In genomic region chr2:69535739-69536374, GRCh38 we compare ENCODE assay signal across 10 cellular contexts.
A peak's percentile ranks its signal among the peaks of the same experiment; 100 is the strongest.
DNase-seq lines count a peak whose midpoint lies in the region; ATAC-seq and TF ChIP-seq lines count a peak whose summit lies in the region.
"Had no signal": no experiment of that assay in that cellular context is flagged by ENCODE, and none has a peak within 500 bp of the region (broad histone marks: within the 10 kb centered on the region; RNA-seq: fewer than 3 reads in every experiment).

No MANE protein-coding gene starts in this region.

- H3K36me3 ChIP-seq in mammary epithelial cell (ENCODE audit: insufficient read depth, low read length), result peaks cover 6% of the 10 kb centered on the region
- peaks cover 16% of the 10 kb centered on the region for H3K36me3 ChIP-seq in upper lobe of right lung

- H3K9me3 ChIP-seq in mammary epithelial cell (replicated peaks; ENCODE audit: insufficient read depth, low read length), result no peaks in the 10 kb centered on the region
- peaks cover 6% of the 10 kb centered on the region for H3K9me3 ChIP-seq in upper lobe of right lung
- H3K9me3 ChIP-seq: vagina had no signal

- peaks cover 7% of the 10 kb centered on the region for H3K79me2 ChIP-seq in mammary epithelial cell (ENCODE audit: insufficient read depth, low read length)

- H3K4me1 Mint-ChIP-seq in MCF 10A (ENCODE audit: insufficient read depth, unreplicated experiment), result peaks cover 18% of the 10 kb centered on the region
- peaks cover 22% of the 10 kb centered on the region for H3K4me1 Mint-ChIP-seq in activated T-helper 17 cell treated with anti-CD3 and anti-CD28 coated beads, Interleukin-2, amount 50 U/mL, for 72 hours

- H3K9me3 Mint-ChIP-seq in MCF 10A (ENCODE audit: unreplicated experiment), result no peaks in the 10 kb centered on the region
- peaks cover 3% of the 10 kb centered on the region for H3K9me3 Mint-ChIP-seq in activated T-helper 17 cell treated with anti-CD3 and anti-CD28 coated beads, Interleukin-2, amount 50 U/mL, for 72 hours

- ATAC-seq in HG03139 (IDR thresholded peaks at IDR 0.05; ENCODE audit: unreplicated experiment), result peak; percentile 50
- ATAC-seq in activated T-helper 17 cell treated with anti-CD3 and anti-CD28 coated beads, Interleukin-2, amount 50 U/mL, for 72 hours (replicated peaks), result no peak
- ATAC-seq in upper lobe of right lung, result peak; percentile 81
- ATAC-seq in sciatic nerve, result no peak

- TF ChIP-seq CTCF in MCF 10A (IDR thresholded peaks at IDR 0.05; ENCODE audit: unreplicated experiment) (no peak), mammary epithelial cell (conservative IDR thresholded peaks at IDR 0.05 in 1 of 2, IDR thresholded peaks at IDR 0.05 in 1 of 2; ENCODE audit: extremely low read depth in 1 of 2, insufficient read depth in 1 of 2, low read depth in 1 of 2, low read length in 2 of 2) (no peak), upper lobe of right lung (IDR thresholded peaks at IDR 0.05) (no peak)

- peaks cover 14% of the 10 kb centered on the region for H3K36me3 Mint-ChIP-seq in MCF 10A (ENCODE audit: insufficient read depth, unreplicated experiment)
- peaks cover 100% of the 10 kb centered on the region for H3K36me3 Mint-ChIP-seq in activated T-helper 17 cell treated with anti-CD3 and anti-CD28 coated beads, Interleukin-2, amount 50 U/mL, for 72 hours (ENCODE audit: low read depth)

- 83% methylated on average over 5 of the region's 5 CpGs for WGBS in mammary epithelial cell (ENCODE audit: low coverage, missing lambda C conversion rate)

- H3K27ac ChIP-seq in mammary epithelial cell (ENCODE audit: insufficient read depth, low read depth, low read length) (no peak overlapping the region), upper lobe of right lung (no peak overlapping the region)
- H3K27ac ChIP-seq: vagina had no signal

- BruUV-seq in MCF 10A (replicated peaks; lab: Mats Ljungman, UMichigan) (no TSS peak), mammary epithelial cell (replicated peaks; lab: Mats Ljungman, UMichigan) (no TSS peak)

- no peak overlapping the region for H3K4me2 ChIP-seq in mammary epithelial cell (ENCODE audit: insufficient read depth, low read depth, low read length)

- no peak overlapping the region for H3K9ac ChIP-seq in mammary epithelial cell (ENCODE audit: insufficient read depth, low read length)

- DNase-seq in MCF 10A (ENCODE audit: unreplicated experiment), result peak; percentile 19
- DNase-seq in mammary epithelial cell, result no peak
- DNase-seq in upper lobe of right lung, result no peak
- DNase-seq in sciatic nerve (ENCODE audit: low spot score), result no peak
- DNase-seq in NCI-H524 (lab: John Stamatoyannopoulos, UW), result no peak
- no peak for DNase-seq in NCI-H82 (lab: John Stamatoyannopoulos, UW)
- DNase-seq: NCI-H1694 had no signal

- H3K4me3 ChIP-seq in mammary epithelial cell (replicated peaks in 1 of 3; ENCODE audit: insufficient read depth in 1 of 3, low read depth in 2 of 3, low read length in 3 of 3) (no peak overlapping the region), upper lobe of right lung (no peak overlapping the region)
- H3K4me3 ChIP-seq: vagina had no signal

- no peaks in the 10 kb centered on the region for H3K27me3 ChIP-seq in mammary epithelial cell (ENCODE audit: insufficient read depth, low read length)
- no peaks in the 10 kb centered on the region for H3K27me3 ChIP-seq in upper lobe of right lung
- H3K27me3 ChIP-seq: vagina had no signal

- H4K20me1 ChIP-seq in mammary epithelial cell (ENCODE audit: insufficient read depth, low read length), result no peaks in the 10 kb centered on the region

- H3K27ac Mint-ChIP-seq in MCF 10A (ENCODE audit: low read depth, unreplicated experiment), result no peak overlapping the region
- peak overlapping the region; percentile 55 for H3K27ac Mint-ChIP-seq in activated T-helper 17 cell treated with anti-CD3 and anti-CD28 coated beads, Interleukin-2, amount 50 U/mL, for 72 hours

- no peak overlapping the region for H2AFZ ChIP-seq in mammary epithelial cell (ENCODE audit: low read depth, low read length)

- CTCF ChIA-PET in MCF 10A (lab: Yijun Ruan, JAX), result interaction anchor here (0.7 to 1.2 kb wide), 2 partner anchors 8 to 29 kb away, joined by 3 read pairs; no protein-coding TSS in a partner anchor
- CTCF ChIA-PET in mammary epithelial cell (lab: Charles Lee; ENCODE audit: low non-redundant PET), result no interaction called here

- H3K27me3 Mint-ChIP-seq in MCF 10A (ENCODE audit: insufficient read depth, unreplicated experiment), result no peaks in the 10 kb centered on the region
- no peaks in the 10 kb centered on the region for H3K27me3 Mint-ChIP-seq in activated T-helper 17 cell treated with anti-CD3 and anti-CD28 coated beads, Interleukin-2, amount 50 U/mL, for 72 hours

- in situ Hi-C loops in mammary epithelial cell (cut with MboI; ENCODE audit: low sequenced_read_pairs in 2 of 2), result no loop called here

- POLR2A ChIA-PET in MCF 10A (lab: Yijun Ruan, JAX), result no interaction called here

- intact Hi-C loops in MCF 10A (cut with micrococcal nuclease) (no loop called here), mammary epithelial cell (cut with micrococcal nuclease) (no loop called here), upper lobe of right lung (cut with DNase I) (no loop called here), sciatic nerve (cut with DNase I) (no loop called here)

- dilution Hi-C loops in mammary epithelial cell (cut with HindIII; ENCODE audit: low sequenced_read_pairs), result no loop called here

- H3K4me3 Mint-ChIP-seq in MCF 10A (ENCODE audit: unreplicated experiment), result no peak overlapping the region
- no peak overlapping the region for H3K4me3 Mint-ChIP-seq in activated T-helper 17 cell treated with anti-CD3 and anti-CD28 coated beads, Interleukin-2, amount 50 U/mL, for 72 hours

- H3K4me1 ChIP-seq in mammary epithelial cell (ENCODE audit: insufficient read depth, low read length) (peaks cover 6% of the 10 kb centered on the region), upper lobe of right lung (no peaks in the 10 kb centered on the region)
- H3K4me1 ChIP-seq: vagina had no signal

Comparison
In these comparisons a context has a peak if more than half of its experiments do, and no peak if none do; other contexts are left out.
1. ATAC-seq: peak in HG03139 (single experiment) and upper lobe of right lung (single experiment); none in activated T-helper 17 cell treated with anti-CD3 and anti-CD28 coated beads, Interleukin-2, amount 50 U/mL, for 72 hours (single experiment) and sciatic nerve (single experiment).